ENCODE assay signal across 12 cellular contexts in genomic region chr15:63054985-63055384, GRCh38. TPM values are rescaled to one million over a fixed set of nuclear protein-coding genes. Genes with fewer than 3 reads are reported as not detected.
DNase-seq lines count a peak whose midpoint lies in the region; ATAC-seq and TF ChIP-seq lines count a peak whose summit lies in the region.
"Had no signal": no experiment of that assay in that cellular context is flagged by ENCODE, and none has a peak within 500 bp of the region (broad histone marks: within the 10 kb centered on the region; RNA-seq: fewer than 3 reads in every experiment).

No MANE protein-coding gene starts in this region.

- H3K9me3 Mint-ChIP-seq in HFFc6 (0 out of 2 replicates have a peak, but pooled peaks cover 8% of the 10 kb centered on the region), glutamatergic neuron (ENCODE audit: unreplicated experiment) (peaks cover 1% of the 10 kb centered on the region)
- no peaks in the 10 kb centered on the region for H3K9me3 Mint-ChIP-seq in activated naive CD4-positive, alpha-beta T cell treated with anti-CD3 and anti-CD28 coated beads, Interleukin-2, amount 50 U/mL, for 72 hours

- H3K27me3 Mint-ChIP-seq in HFFc6 (ENCODE audit: insufficient read depth) (peaks cover 36% of the 10 kb centered on the region), glutamatergic neuron (ENCODE audit: unreplicated experiment) (no peaks in the 10 kb centered on the region)

- H3K4me3 Mint-ChIP-seq in HFFc6 (peak overlapping the region; percentile 92), glutamatergic neuron (ENCODE audit: unreplicated experiment) (peak overlapping the region; percentile 82)

- H3K27ac Mint-ChIP-seq in HFFc6 = peak overlapping the region; percentile 92
- H3K27ac Mint-ChIP-seq in glutamatergic neuron (ENCODE audit: unreplicated experiment) = peak overlapping the region; percentile 89
- no peak overlapping the region for H3K27ac Mint-ChIP-seq in activated naive CD4-positive, alpha-beta T cell treated with anti-CD3 and anti-CD28 coated beads, Interleukin-2, amount 50 U/mL, for 72 hours

- in situ Hi-C loops in Panc1 (cut with HindIII; ENCODE audit: low pct_unique_long_range_greater_than_20kb, low sequenced_read_pairs) = no loop called here

- H3K36me3 ChIP-seq in Panc1 (ENCODE audit: control insufficient read depth, insufficient read depth, low read length) (peaks cover 11% of the 10 kb centered on the region), psoas muscle (ENCODE audit: insufficient read depth in 1 of 2, low read depth in 1 of 2) (peaks cover 15 to 50% of the 10 kb centered on the region in 2 donors)
- H3K36me3 ChIP-seq: ovary had no signal

- H3K27ac ChIP-seq in Panc1 (ENCODE audit: low read length) (peak overlapping the region; percentile 85), psoas muscle (peak overlapping the region; percentile 94)

- ATAC-seq in Panc1 = no peak
- no peak for ATAC-seq in psoas muscle
- no peak for ATAC-seq in HG03457 (IDR thresholded peaks at IDR 0.05; ENCODE audit: unreplicated experiment)
- ATAC-seq in activated naive CD4-positive, alpha-beta T cell treated with anti-CD3 and anti-CD28 coated beads, Interleukin-2, amount 50 U/mL, for 72 hours = no peak

- DNase-seq in HFFc6 (no peak), Panc1 (ENCODE audit: low read depth, low spot score) (no peak), glutamatergic neuron (no peak), psoas muscle (no peak), NCI-H1105 (lab: John Stamatoyannopoulos, UW) (no peak), GDM1 (lab: John Stamatoyannopoulos, UW) (no peak)
- DNase-seq in activated naive CD4-positive, alpha-beta T cell treated with anti-CD3 and anti-CD28 coated beads, Interleukin-2, amount 50 U/mL, for 72 hours (ENCODE audit: low spot score in 2 of 2) = no peak
- DNase-seq: activated effector memory CD4-positive, alpha-beta T cell treated with anti-CD3 and anti-CD28 coated beads, Interleukin-2, amount 50 U/mL, for 16 hours; effector CD4-positive, alpha-beta T cell; Kasumi-1; ovary had no signal

- POLR2A ChIA-PET in Panc1 (lab: Charles Lee) = interaction anchor here (0.7 kb wide), 1 partner anchor 352 kb away, joined by 4 read pairs; no protein-coding TSS in a partner anchor

- peaks cover 58% of the 10 kb centered on the region for H3K4me1 ChIP-seq in Panc1 (ENCODE audit: control insufficient read depth, insufficient read depth, low read length)
- H3K4me1 ChIP-seq in psoas muscle = peaks cover 74% of the 10 kb centered on the region

- H3K27me3 ChIP-seq in Panc1 (ENCODE audit: control insufficient read depth, insufficient read depth, low read length) = no peaks in the 10 kb centered on the region
- H3K27me3 ChIP-seq in psoas muscle (ENCODE audit: insufficient read depth in 3 of 3, low read length in 2 of 3) = no peaks in the 10 kb centered on the region
- H3K27me3 ChIP-seq: ovary had no signal

- TF ChIP-seq CTCF in HFFc6 (IDR thresholded peaks at IDR 0.05) (no peak), Panc1 (IDR thresholded peaks at IDR 0.05) (no peak), glutamatergic neuron (IDR thresholded peaks at IDR 0.05; ENCODE audit: partially characterized antibody, unreplicated experiment) (no peak), psoas muscle (IDR thresholded peaks at IDR 0.05) (no peak)

- intact Hi-C loops in Panc1 (cut with micrococcal nuclease; ENCODE audit: unreplicated experiment) (loop anchor here (5.0 kb wide), 1 partner anchor 208 kb away; no protein-coding TSS in a partner anchor), psoas muscle (cut with DNase I) (no loop called here)

- 63 to 84% (median 67%) methylated on average over 1 of the region's 1 CpG for WGBS in psoas muscle, 3 donors

- H3K4me3 ChIP-seq in Panc1 (ENCODE audit: low read depth in 2 of 2, low read length in 2 of 2) (no peak overlapping the region), psoas muscle (no peak overlapping the region)
- H3K4me3 ChIP-seq: ovary had no signal

- CTCF ChIA-PET in Panc1 (lab: Charles Lee) = no interaction called here

- H3K36me3 Mint-ChIP-seq in HFFc6 (ENCODE audit: low read depth) = peaks cover 84% of the 10 kb centered on the region
- H3K36me3 Mint-ChIP-seq in glutamatergic neuron (ENCODE audit: unreplicated experiment) = no peaks in the 10 kb centered on the region
- H3K36me3 Mint-ChIP-seq in activated naive CD4-positive, alpha-beta T cell treated with anti-CD3 and anti-CD28 coated beads, Interleukin-2, amount 50 U/mL, for 72 hours = no peaks in the 10 kb centered on the region

- H3K4me1 Mint-ChIP-seq in HFFc6 (ENCODE audit: low read depth) (peaks cover 96% of the 10 kb centered on the region), glutamatergic neuron (ENCODE audit: low read depth, unreplicated experiment) (peaks cover 59% of the 10 kb centered on the region)

- TSS peak; percentile 2 for BruUV-seq in Panc1 (replicated peaks; lab: Mats Ljungman, UMichigan)

- H3K9me3 ChIP-seq in Panc1 (ENCODE audit: control insufficient read depth, insufficient read depth, low read depth, low read length) (no peaks in the 10 kb centered on the region), psoas muscle (no peaks in the 10 kb centered on the region)
- H3K9me3 ChIP-seq: ovary had no signal

RNA-seq across cellular contexts. Expression of gene TPM1, which starts 12.4 kb away (rescaled TPM):
- 1,000 to 10,000 TPM; 1,264 to 1,620 (median 1,342) TPM for total RNA-seq in HFFc6 (2021; fragmentation: NEBNext Ultra II Directional; extraction: Animal tissue kit (Norgen Biotek cat#: 25700))
- total RNA-seq in Panc1 (2021; ENCODE audit: unreplicated experiment) (298 TPM), glutamatergic neuron (ENCODE audit: unreplicated experiment) (255 TPM), psoas muscle (1,000 to 10,000 TPM; 1,097 to 5,131 (median 2,563) TPM)
- polyA plus RNA-seq in Panc1 (2012; ENCODE audit: insufficient read length) = 243 TPM
- polyA plus RNA-seq in psoas muscle = 1,000 to 10,000 TPM; 1,146 to 4,515 (median 3,805) TPM
- 1 to 10 TPM; 6.5 to 8.6 TPM for total RNA-seq in activated naive CD4-positive, alpha-beta T cell treated with anti-CD3 and anti-CD28 coated beads, Interleukin-2, amount 50 U/mL, for 72 hours

Comparison
In these comparisons a context has a peak if more than half of its experiments do, and no peak if none do; other contexts are left out.
1. H3K27ac Mint-ChIP-seq: peak in HFFc6 (single experiment) and glutamatergic neuron (single experiment); none in activated naive CD4-positive, alpha-beta T cell treated with anti-CD3 and anti-CD28 coated beads, Interleukin-2, amount 50 U/mL, for 72 hours (0 of 2).
2. RNA of gene TPM1, which starts 12.4 kb away (total RNA-seq): 1,097 to 5,131 TPM in psoas muscle, 1,264 to 1,620 TPM in HFFc6, 298 TPM in Panc1 (single experiment) and 255 TPM in glutamatergic neuron (single experiment); 6.5 to 8.6 TPM in activated naive CD4-positive, alpha-beta T cell treated with anti-CD3 and anti-CD28 coated beads, Interleukin-2, amount 50 U/mL, for 72 hours; every median in the first group is over 10 times any median in the second.